9 cellular contexts compared by ENCODE assay signal in the genomic region with DNA sequence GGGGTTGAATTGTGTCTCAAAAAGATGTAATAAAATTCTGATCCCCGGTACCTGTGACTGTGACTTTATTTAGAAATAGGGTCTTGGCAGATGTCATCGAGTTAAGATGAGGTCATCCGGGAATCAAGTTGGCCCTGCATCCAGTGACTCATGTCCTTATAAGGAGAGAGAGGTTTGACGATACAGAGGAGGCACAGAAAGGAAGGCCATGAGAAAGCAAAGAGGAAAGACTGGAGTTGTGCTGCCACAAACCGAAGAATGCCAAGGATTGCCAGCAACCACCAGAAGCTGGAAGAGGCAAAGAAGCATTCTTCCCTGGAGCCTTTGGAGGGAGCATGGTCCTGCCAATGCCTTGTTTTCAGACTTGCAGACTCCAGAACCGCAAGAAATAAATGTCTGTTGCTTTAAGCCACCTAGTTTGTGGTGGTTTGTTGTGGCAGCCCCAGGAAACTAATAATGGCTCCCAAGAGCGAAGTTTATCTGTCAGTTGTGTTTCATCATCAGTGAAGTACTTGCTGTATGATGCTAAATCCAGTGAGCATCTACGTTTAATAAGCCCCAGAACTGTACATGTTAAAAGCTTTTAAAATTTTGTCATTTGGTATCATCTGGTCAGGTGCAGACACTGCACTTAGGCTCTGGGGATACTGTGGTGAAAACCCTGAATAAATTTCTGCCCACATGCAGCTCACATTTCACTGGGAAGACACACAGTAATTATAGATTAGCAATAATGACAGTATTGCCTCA.
DNase-seq lines count a peak whose midpoint lies in the region; ATAC-seq and TF ChIP-seq lines count a peak whose summit lies in the region.
"Had no signal": no experiment of that assay in that cellular context is flagged by ENCODE, and none has a peak within 500 bp of the region (broad histone marks: within the 10 kb centered on the region; RNA-seq: fewer than 3 reads in every experiment).

No MANE protein-coding gene starts in this region.

- peak; percentile 31 for TF ChIP-seq CTCF in retinal pigment epithelial cell (conservative IDR thresholded peaks at IDR 0.05; ENCODE audit: low read depth, low read length)

- H3K36me3 Mint-ChIP-seq in effector memory CD8-positive, alpha-beta T cell (ENCODE audit: insufficient read depth): no peaks in the 10 kb centered on the region

- H3K9me3 Mint-ChIP-seq in effector memory CD8-positive, alpha-beta T cell: no peaks in the 10 kb centered on the region

- H3K4me3 Mint-ChIP-seq in effector memory CD8-positive, alpha-beta T cell: peak overlapping the region; percentile 20 to 35

- DNase-seq in NCI-H2171 treated with DMSO at 0.1 percent for 48 hours (lab: John Stamatoyannopoulos, UW) (peak; percentile 31), NCI-H2171 (lab: John Stamatoyannopoulos, UW) (no peak), M059J (ENCODE audit: low read depth) (peak; percentile 99), retinal pigment epithelial cell (ENCODE audit: low read depth) (peak; percentile 84), midbrain (lab: John Stamatoyannopoulos, UW) (no peak)
- no peak for DNase-seq in effector memory CD8-positive, alpha-beta T cell

- no peaks in the 10 kb centered on the region for H3K27me3 Mint-ChIP-seq in effector memory CD8-positive, alpha-beta T cell

- ATAC-seq in effector memory CD8-positive, alpha-beta T cell (replicated peaks): peak; percentile 9
- ATAC-seq in HG02884 (IDR thresholded peaks at IDR 0.05; ENCODE audit: unreplicated experiment) (no peak), HG03039 (IDR thresholded peaks at IDR 0.05; ENCODE audit: unreplicated experiment) (no peak)
- ATAC-seq: A549 had no signal

- no peak overlapping the region for H3K4me3 ChIP-seq in retinal pigment epithelial cell (ENCODE audit: low read length)
- H3K4me3 ChIP-seq: A549 had no signal

- H3K4me1 Mint-ChIP-seq in effector memory CD8-positive, alpha-beta T cell (ENCODE audit: low read depth in 2 of 2): peaks cover 30 to 35% of the 10 kb centered on the region in 2 donors

- peak overlapping the region; percentile 33 to 54 for H3K27ac Mint-ChIP-seq in effector memory CD8-positive, alpha-beta T cell

Comparison
In these comparisons a context has a peak if more than half of its experiments do, and no peak if none do; other contexts are left out.
1. DNase-seq: peak in NCI-H2171 treated with DMSO at 0.1 percent for 48 hours (single experiment), M059J (single experiment) and retinal pigment epithelial cell (single experiment); none in NCI-H2171 (single experiment), effector memory CD8-positive, alpha-beta T cell (0 of 3) and midbrain (single experiment).